19 cellular contexts compared by ENCODE assay signal in the genomic region with DNA sequence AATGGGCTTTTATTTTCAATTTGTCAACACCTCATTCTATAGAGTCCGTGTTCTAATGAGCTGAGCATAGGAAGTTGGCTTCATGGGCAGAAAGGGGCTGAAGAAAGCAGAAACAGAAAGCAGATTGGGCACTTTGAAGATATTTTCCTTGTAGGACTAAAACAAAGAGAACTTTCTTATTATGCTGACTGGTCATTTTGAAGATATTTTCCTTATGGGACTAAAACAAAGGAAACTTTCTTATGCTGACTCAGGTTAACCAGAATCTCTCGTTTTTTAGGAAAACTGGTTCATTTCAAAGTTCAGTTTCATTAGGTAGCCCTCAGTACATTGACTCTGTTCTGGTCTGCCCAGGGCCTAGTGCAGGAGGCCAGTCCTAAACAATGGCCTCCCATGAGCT.
DNase-seq lines count a peak whose midpoint lies in the region; ATAC-seq, FAIRE-seq and TF ChIP-seq lines count a peak whose summit lies in the region.
"Had no signal": no experiment of that assay in that cellular context is flagged by ENCODE, and none has a peak within 500 bp of the region (broad histone marks: within the 10 kb centered on the region; RNA-seq: fewer than 3 reads in every experiment).

No MANE protein-coding gene starts in this region.

- FAIRE-seq in A549 (lab: Jason Lieb, UNC): no peak
- FAIRE-seq: GM12878, GM18507 had no signal

- no peak overlapping the region for H2AFZ ChIP-seq in DND-41 (ENCODE audit: low read depth, low read length)

- 1% methylated on average over 2 of the region's 2 CpGs for WGBS in A549 (ENCODE audit: missing lambda C conversion rate)
- 47% methylated on average over 2 of the region's 2 CpGs for WGBS in esophagus muscularis mucosa

- POLR2A ChIA-PET in A549 (lab: Yijun Ruan, JAX): no interaction called here

- no peak for TF ChIP-seq RAD21 in A549 (conservative IDR thresholded peaks at IDR 0.05 in 1 of 2, IDR thresholded peaks at IDR 0.05 in 1 of 2)

- no peaks in the 10 kb centered on the region for H3K4me1 ChIP-seq in A549
- peaks cover 26% of the 10 kb centered on the region for H3K4me1 ChIP-seq in DND-41 (ENCODE audit: insufficient read depth, low read length)
- H3K4me1 ChIP-seq in esophagus muscularis mucosa: peaks cover 0 to 10% (median 2%) of the 10 kb centered on the region in 4 donors
- H3K4me1 ChIP-seq: Caco-2 had no signal

- H3K4me3 ChIP-seq in A549 (no peak overlapping the region), DND-41 (ENCODE audit: low read depth in 1 of 2, low read length in 2 of 2) (no peak overlapping the region), esophagus muscularis mucosa (no peak overlapping the region)
- H3K4me3 ChIP-seq: BLaER1, GM12878 had no signal

- no peak overlapping the region for H3K9ac ChIP-seq in DND-41 (ENCODE audit: low read depth, low read length)
- H3K9ac ChIP-seq: BLaER1 had no signal

- no peak for ATAC-seq in A549
- no peak for ATAC-seq in DND-41 (ENCODE audit: insufficient read depth, low read depth)
- ATAC-seq: CD8-positive, alpha-beta T cell; GM12878 had no signal

- TF ChIP-seq POLR2A in A549 (IDR thresholded peaks at IDR 0.05; ENCODE audit: low read length) (no peak), esophagus muscularis mucosa (IDR thresholded peaks at IDR 0.05; ENCODE audit: low read depth) (no peak), erythroblast (IDR thresholded peaks at IDR 0.05; ENCODE audit: low read length) (no peak)

- intact Hi-C loops in esophagus muscularis mucosa (cut with DNase I): no loop called here

- H3K79me2 ChIP-seq in DND-41 (ENCODE audit: insufficient read depth, low read length): peaks cover 11% of the 10 kb centered on the region; the same call in 1 of the 2 replicates

- H3K27ac ChIP-seq in A549 (no peak overlapping the region), DND-41 (ENCODE audit: low read length) (0 out of 2 replicates have a peak overlapping the region, but pooled peaks have one; percentile 23), KOPT-K1 (ENCODE audit: low read depth, low read length, poor library complexity, severe bottlenecking) (peak overlapping the region; percentile 23), esophagus muscularis mucosa (replicated peaks in 1 of 4) (no peak overlapping the region)
- H3K27ac ChIP-seq: BLaER1, C4-2B had no signal

- CTCF ChIA-PET in A549 (lab: Yijun Ruan, JAX): interaction anchor here (0.9 kb wide), 1 partner anchor 86 kb away, joined by 3 read pairs; no protein-coding TSS in a partner anchor

- no peak for DNase-seq in A549 (ENCODE audit: low read depth in 1 of 2, low spot score in 1 of 2)
- DNase-seq in DND-41: no peak
- peak; percentile 21 for DNase-seq in esophagus muscularis mucosa (ENCODE audit: extremely low spot score)
- DNase-seq in retina: no peak
- DNase-seq in erythroblast (lab: John Stamatoyannopoulos, UW): no peak
- DNase-seq: Caco-2; CD4-positive, CD25-positive, alpha-beta regulatory T cell; CD8-positive, alpha-beta T cell; DMS153; EL; GDM1; GOT3; H7; HCEC 1CT had no signal

- no peaks in the 10 kb centered on the region for H3K27me3 ChIP-seq in DND-41 (ENCODE audit: insufficient read depth, low read length, poor library complexity)
- H3K27me3 ChIP-seq in esophagus muscularis mucosa: no peaks in the 10 kb centered on the region
- H3K27me3 ChIP-seq: BLaER1 had no signal

- no peaks in the 10 kb centered on the region for H3K9me3 ChIP-seq in A549
- no peaks in the 10 kb centered on the region for H3K9me3 ChIP-seq in DND-41 (ENCODE audit: insufficient read depth, low read length, severe bottlenecking)
- H3K9me3 ChIP-seq in KOPT-K1 (ENCODE audit: insufficient read depth, low read length, poor library complexity, severe bottlenecking): no peaks in the 10 kb centered on the region
- H3K9me3 ChIP-seq in esophagus muscularis mucosa: no peaks in the 10 kb centered on the region
- H3K9me3 ChIP-seq: BLaER1, Caco-2 had no signal

- TF ChIP-seq CTCF in A549 (IDR thresholded peaks at IDR 0.05) (no peak), DND-41 (IDR thresholded peaks at IDR 0.05; ENCODE audit: borderline replicate concordance, extremely low read depth, low read length, poor library complexity, severe bottlenecking) (no peak), esophagus muscularis mucosa (IDR thresholded peaks at IDR 0.05) (no peak)

- H3K4me2 ChIP-seq in A549: no peak overlapping the region
- no peak overlapping the region for H3K4me2 ChIP-seq in DND-41 (ENCODE audit: insufficient read depth, low read length)
- H3K4me2 ChIP-seq: BLaER1 had no signal

- H3K36me3 ChIP-seq in DND-41 (ENCODE audit: insufficient read depth, low read length) (peaks cover 32% of the 10 kb centered on the region), KOPT-K1 (ENCODE audit: insufficient read depth, low read length) (peaks cover 31% of the 10 kb centered on the region), esophagus muscularis mucosa (no peaks in the 10 kb centered on the region)
- H3K36me3 ChIP-seq: BLaER1 had no signal

- peaks cover 17% of the 10 kb centered on the region; the same call in 1 of the 2 replicates for H4K20me1 ChIP-seq in DND-41 (ENCODE audit: insufficient read depth, low read length)
- H4K20me1 ChIP-seq: BLaER1 had no signal

- no peak for TF ChIP-seq EP300 in A549 (IDR thresholded peaks at IDR 0.05)
- TF ChIP-seq EP300 in esophagus muscularis mucosa (IDR thresholded peaks at IDR 0.05): no peak

TF ChIP-seq in A549, 52 proteins besides CTCF, POLR2A, EP300 and RAD21:
- TF ChIP-seq, protein P1, sequence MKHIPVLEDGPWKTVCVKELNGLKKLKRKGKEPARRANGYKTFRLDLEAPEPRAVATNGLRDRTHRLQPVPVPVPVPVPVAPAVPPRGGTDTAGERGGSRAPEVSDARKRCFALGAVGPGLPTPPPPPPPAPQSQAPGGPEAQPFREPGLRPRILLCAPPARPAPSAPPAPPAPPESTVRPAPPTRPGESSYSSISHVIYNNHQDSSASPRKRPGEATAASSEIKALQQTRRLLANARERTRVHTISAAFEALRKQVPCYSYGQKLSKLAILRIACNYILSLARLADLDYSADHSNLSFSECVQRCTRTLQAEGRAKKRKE (CRISPR knock-in tag; IDR thresholded peaks at IDR 0.05; ENCODE audit: low read depth): no peak
- TF ChIP-seq ZSCAN20 (CRISPR knock-in tag; IDR thresholded peaks at IDR 0.05) (no peak), MAZ (IDR thresholded peaks at IDR 0.05; ENCODE audit: borderline replicate concordance, low read depth, low read length) (no peak), MAFK (IDR thresholded peaks at IDR 0.05; ENCODE audit: partially characterized antibody) (peak; percentile 92), NR3C1 (IDR thresholded peaks at IDR 0.05) (no peak)

Comparison
In these comparisons a context has a peak if more than half of its experiments do, and no peak if none do; other contexts are left out.
1. H3K27ac ChIP-seq: peak in DND-41 (single experiment) and KOPT-K1 (single experiment); none in A549 (0 of 2) and esophagus muscularis mucosa (0 of 4).